22 cellular contexts compared by ENCODE assay signal in genomic region chr11:32438346-32438882, GRCh38. TPM values are rescaled to one million over a fixed set of nuclear protein-coding genes. Genes with fewer than 3 reads are reported as not detected.
DNase-seq lines count a peak whose midpoint lies in the region; ATAC-seq, FAIRE-seq and TF ChIP-seq lines count a peak whose summit lies in the region.
"Had no signal": no experiment of that assay in that cellular context is flagged by ENCODE, and none has a peak within 500 bp of the region (broad histone marks: within the 10 kb centered on the region; RNA-seq: fewer than 3 reads in every experiment).

No MANE protein-coding gene starts in this region.

- no peak for TF ChIP-seq POLR2A in spleen (IDR thresholded peaks at IDR 0.05)

- TF ChIP-seq CTCF in spleen (IDR thresholded peaks at IDR 0.05 in 8 of 11, conservative IDR thresholded peaks at IDR 0.05 in 3 of 11): no peak

- H3K36me3 ChIP-seq in spleen (no peaks in the 10 kb centered on the region), SJCRH30 (no peaks in the 10 kb centered on the region), small intestine (ENCODE audit: control insufficient read depth in 2 of 2, insufficient read depth in 2 of 2, low read length in 2 of 2) (no peaks in the 10 kb centered on the region)
- H3K36me3 ChIP-seq: gastrocnemius medialis, neutrophil had no signal

- no peak for ATAC-seq in HG03521 (IDR thresholded peaks at IDR 0.05; ENCODE audit: unreplicated experiment)
- ATAC-seq: activated CD8-positive, alpha-beta T cell treated with anti-CD3 and anti-CD28 coated beads, Interleukin-2, amount 10 ng/mL, durations not matched to agents 7 days and 5 days; gastrocnemius medialis had no signal

- H3K4me1 ChIP-seq in spleen: peaks cover 0 to 61% (median 49%) of the 10 kb centered on the region in 6 donors
- 0 out of 2 replicates have a peak, but pooled peaks cover 3% of the 10 kb centered on the region for H3K4me1 ChIP-seq in SJCRH30
- H3K4me1 ChIP-seq in small intestine (ENCODE audit: control insufficient read depth in 2 of 2, insufficient read depth in 1 of 2, low read depth in 1 of 2, low read length in 1 of 2): no peaks in the 10 kb centered on the region

- H3K4me1 Mint-ChIP-seq in activated CD4-positive, alpha-beta T cell treated with anti-CD3 and anti-CD28 coated beads, Interleukin-2, amount 10 ng/mL, durations not matched to agents 24 days and 14 days: peaks cover 6% of the 10 kb centered on the region
- H3K4me1 Mint-ChIP-seq in activated T-helper 1 cell treated with anti-CD3 and anti-CD28 coated beads, Interleukin-12 subunit alpha, Interleukin-12 subunit beta, Interleukin-2, Interleukin-4 antibody, amounts not matched to agents 30 ng/mL and 10 ng/mL and 1 ng/mL, durations not matched to agents 14 hours and 24 hours and 36 hours (ENCODE audit: low read depth): peaks cover 5% of the 10 kb centered on the region

- 8 to 14% (median 9%) methylated on average over 16 of the region's 16 CpGs for WGBS in spleen, 5 donors
- 7 to 13% (median 12%) methylated on average over 16 of the region's 16 CpGs for WGBS in small intestine, 3 donors

- H3K36me3 Mint-ChIP-seq in activated CD4-positive, alpha-beta T cell treated with anti-CD3 and anti-CD28 coated beads, Interleukin-2, amount 10 ng/mL, durations not matched to agents 24 days and 14 days (ENCODE audit: low read depth): peaks cover 3% of the 10 kb centered on the region
- peaks cover 4% of the 10 kb centered on the region for H3K36me3 Mint-ChIP-seq in activated T-helper 1 cell treated with anti-CD3 and anti-CD28 coated beads, Interleukin-12 subunit alpha, Interleukin-12 subunit beta, Interleukin-2, Interleukin-4 antibody, amounts not matched to agents 30 ng/mL and 10 ng/mL and 1 ng/mL, durations not matched to agents 14 hours and 24 hours and 36 hours (ENCODE audit: low read depth)
- H3K36me3 Mint-ChIP-seq: IgD-negative memory B cell had no signal

- H3K9me3 Mint-ChIP-seq in activated CD4-positive, alpha-beta T cell treated with anti-CD3 and anti-CD28 coated beads, Interleukin-2, amount 10 ng/mL, durations not matched to agents 24 days and 14 days: peaks cover 5% of the 10 kb centered on the region
- no peaks in the 10 kb centered on the region for H3K9me3 Mint-ChIP-seq in activated T-helper 1 cell treated with anti-CD3 and anti-CD28 coated beads, Interleukin-12 subunit alpha, Interleukin-12 subunit beta, Interleukin-2, Interleukin-4 antibody, amounts not matched to agents 30 ng/mL and 10 ng/mL and 1 ng/mL, durations not matched to agents 14 hours and 24 hours and 36 hours

- peak overlapping the region; percentile 41 for H3K27ac Mint-ChIP-seq in activated CD4-positive, alpha-beta T cell treated with anti-CD3 and anti-CD28 coated beads, Interleukin-2, amount 10 ng/mL, durations not matched to agents 24 days and 14 days
- peak overlapping the region; percentile 44 for H3K27ac Mint-ChIP-seq in activated T-helper 1 cell treated with anti-CD3 and anti-CD28 coated beads, Interleukin-12 subunit alpha, Interleukin-12 subunit beta, Interleukin-2, Interleukin-4 antibody, amounts not matched to agents 30 ng/mL and 10 ng/mL and 1 ng/mL, durations not matched to agents 14 hours and 24 hours and 36 hours
- H3K27ac Mint-ChIP-seq: activated CD8-positive, alpha-beta T cell treated with anti-CD3 and anti-CD28 coated beads, Interleukin-2, amount 10 ng/mL, durations not matched to agents 7 days and 5 days; IgD-negative memory B cell had no signal

- FAIRE-seq in small intestine (lab: Jason Lieb, UNC): no peak

- H3K9me3 ChIP-seq in iPS-18c (ENCODE audit: control insufficient read depth, insufficient read depth, low read length) (no peaks in the 10 kb centered on the region), spleen (no peaks in the 10 kb centered on the region), SJCRH30 (replicated peaks) (no peaks in the 10 kb centered on the region), small intestine (ENCODE audit: control insufficient read depth, low read depth) (no peaks in the 10 kb centered on the region)
- H3K9me3 ChIP-seq: gastrocnemius medialis, neutrophil had no signal

- H3K27ac ChIP-seq in spleen: peak overlapping the region; percentile 13 to 86 (median 81)
- H3K27ac ChIP-seq in SJCRH30: no peak overlapping the region
- no peak overlapping the region for H3K27ac ChIP-seq in small intestine (ENCODE audit: low read depth in 1 of 2, low read length in 1 of 2)
- H3K27ac ChIP-seq: 22Rv1, dorsolateral prefrontal cortex, gastrocnemius medialis, HL-60, neutrophil had no signal

- H3K4me3 ChIP-seq in iPS-18c (ENCODE audit: insufficient read depth, low read depth, low read length) (peak overlapping the region; percentile 47; the same call in 1 of the 2 replicates), spleen (peak overlapping the region in 5 of 8 donors; percentile 23 to 66 (median 42)), SJCRH30 (no peak overlapping the region; the same call in 1 of the 2 replicates), small intestine (ENCODE audit: low read depth in 1 of 2, low read length in 2 of 2) (no peak overlapping the region)
- H3K4me3 ChIP-seq: gastrocnemius medialis had no signal

- peaks cover 0 to 100% (median 79%) of the 10 kb centered on the region in 7 donors for H3K27me3 ChIP-seq in spleen (replicated peaks in 1 of 7)
- no peaks in the 10 kb centered on the region for H3K27me3 ChIP-seq in SJCRH30
- peaks cover 25 to 53% of the 10 kb centered on the region in 2 donors for H3K27me3 ChIP-seq in small intestine (ENCODE audit: control insufficient read depth in 2 of 2, insufficient read depth in 2 of 2, low read length in 2 of 2)

- H3K27me3 Mint-ChIP-seq in activated CD4-positive, alpha-beta T cell treated with anti-CD3 and anti-CD28 coated beads, Interleukin-2, amount 10 ng/mL, durations not matched to agents 24 days and 14 days: peaks cover 79% of the 10 kb centered on the region
- peaks cover 76% of the 10 kb centered on the region for H3K27me3 Mint-ChIP-seq in activated T-helper 1 cell treated with anti-CD3 and anti-CD28 coated beads, Interleukin-12 subunit alpha, Interleukin-12 subunit beta, Interleukin-2, Interleukin-4 antibody, amounts not matched to agents 30 ng/mL and 10 ng/mL and 1 ng/mL, durations not matched to agents 14 hours and 24 hours and 36 hours (ENCODE audit: insufficient read depth)

- DNase-seq in activated CD4-positive, alpha-beta T cell treated with anti-CD3 and anti-CD28 coated beads, Interleukin-2, amount 10 ng/mL, durations not matched to agents 24 days and 14 days: no peak
- DNase-seq in activated CD4-positive, alpha-beta T cell treated with anti-CD3 and anti-CD28 coated beads, Interleukin-2, amount 50 U/mL, for 4 hours: no peak
- DNase-seq in activated T-helper 1 cell treated with anti-CD3 and anti-CD28 coated beads, Interleukin-12 subunit alpha, Interleukin-12 subunit beta, Interleukin-2, Interleukin-4 antibody, amounts not matched to agents 30 ng/mL and 10 ng/mL and 1 ng/mL, durations not matched to agents 14 hours and 24 hours and 36 hours (ENCODE audit: low spot score): no peak
- DNase-seq in spleen (no peak), SJCRH30 (no peak), small intestine (no peak)
- DNase-seq: activated CD8-positive, alpha-beta T cell treated with anti-CD3 and anti-CD28 coated beads, Interleukin-2, amount 10 ng/mL, durations not matched to agents 7 days and 5 days; caudate nucleus; COR-L47; dorsolateral prefrontal cortex; gastrocnemius medialis; NCI-H2171; NCI-H526 treated with DMSO at 0.1 percent for 48 hours; stimulated activated CD4-positive, alpha-beta T cell treated with anti-CD3 and anti-CD28 coated beads, Interleukin-4, amount 100 ng/mL, for 4 hours had no signal

- intact Hi-C loops in activated CD4-positive, alpha-beta T cell treated with anti-CD3 and anti-CD28 coated beads, Interleukin-2, amount 10 ng/mL, durations not matched to agents 24 days and 14 days (cut with micrococcal nuclease): loop anchor here (5.0 kb wide), 3 partner anchors 106 to 636 kb away; partner anchors contain the start of gene CCDC73
- intact Hi-C loops in activated T-helper 1 cell treated with anti-CD3 and anti-CD28 coated beads, Interleukin-12 subunit alpha, Interleukin-12 subunit beta, Interleukin-2, Interleukin-4 antibody, amounts not matched to agents 30 ng/mL and 10 ng/mL and 1 ng/mL, durations not matched to agents 14 hours and 24 hours and 36 hours (cut with micrococcal nuclease): no loop called here
- intact Hi-C loops in spleen (cut with DNase I; ENCODE audit: low total_unique reads): no loop called here

- no peak overlapping the region for H3K4me3 Mint-ChIP-seq in activated CD4-positive, alpha-beta T cell treated with anti-CD3 and anti-CD28 coated beads, Interleukin-2, amount 10 ng/mL, durations not matched to agents 24 days and 14 days
- no peak overlapping the region for H3K4me3 Mint-ChIP-seq in activated T-helper 1 cell treated with anti-CD3 and anti-CD28 coated beads, Interleukin-12 subunit alpha, Interleukin-12 subunit beta, Interleukin-2, Interleukin-4 antibody, amounts not matched to agents 30 ng/mL and 10 ng/mL and 1 ng/mL, durations not matched to agents 14 hours and 24 hours and 36 hours
- H3K4me3 Mint-ChIP-seq: activated CD8-positive, alpha-beta T cell treated with anti-CD3 and anti-CD28 coated beads, Interleukin-2, amount 10 ng/mL, durations not matched to agents 7 days and 5 days had no signal

RNA-seq across cellular contexts. Expression of gene WT1, which starts 3.1 kb away (rescaled TPM):
- total RNA-seq in activated CD4-positive, alpha-beta T cell treated with anti-CD3 and anti-CD28 coated beads, Interleukin-2, amount 10 ng/mL, durations not matched to agents 24 days and 14 days: not detected in 2 replicates
- total RNA-seq in activated T-helper 1 cell treated with anti-CD3 and anti-CD28 coated beads, Interleukin-12 subunit alpha, Interleukin-12 subunit beta, Interleukin-2, Interleukin-4 antibody, amounts not matched to agents 30 ng/mL and 10 ng/mL and 1 ng/mL, durations not matched to agents 14 hours and 24 hours and 36 hours: not detected in 2 replicates
- 10 to 100 TPM; 25.6 to 53.0 (median 38.9) TPM for total RNA-seq in spleen
- polyA plus RNA-seq in spleen (1 to 10 TPM; 1.6 to 4.4 (median 2.8) TPM), small intestine (not detected)
- not detected in 2 replicates for total RNA-seq in SJCRH30 (2014; rRNA removed; shearing (Covaris generic))
- total RNA-seq: activated CD8-positive, alpha-beta T cell treated with anti-CD3 and anti-CD28 coated beads, Interleukin-2, amount 10 ng/mL, durations not matched to agents 7 days and 5 days; gastrocnemius medialis; left lobe of liver; mononuclear cell had no signal
- polyA plus RNA-seq: IgD-negative memory B cell had no signal

Comparison
In these comparisons a context has a peak if more than half of its experiments do, and no peak if none do; other contexts are left out.
1. H3K4me3 ChIP-seq: peak in iPS-18c (single experiment) and spleen (5 of 8); none in SJCRH30 (single experiment) and small intestine (0 of 2).
2. H3K27ac ChIP-seq: peak in spleen (8 of 8); none in SJCRH30 (single experiment) and small intestine (0 of 2).
3. RNA of gene WT1, which starts 3.1 kb away (total RNA-seq): 25.6 to 53.0 TPM in spleen; not detected in activated CD4-positive, alpha-beta T cell treated with anti-CD3 and anti-CD28 coated beads, Interleukin-2, amount 10 ng/mL, durations not matched to agents 24 days and 14 days, not detected in activated T-helper 1 cell treated with anti-CD3 and anti-CD28 coated beads, Interleukin-12 subunit alpha, Interleukin-12 subunit beta, Interleukin-2, Interleukin-4 antibody, amounts not matched to agents 30 ng/mL and 10 ng/mL and 1 ng/mL, durations not matched to agents 14 hours and 24 hours and 36 hours and not detected in SJCRH30; every median in the first group is over 10 times any median in the second.